In the genomic region with DNA sequence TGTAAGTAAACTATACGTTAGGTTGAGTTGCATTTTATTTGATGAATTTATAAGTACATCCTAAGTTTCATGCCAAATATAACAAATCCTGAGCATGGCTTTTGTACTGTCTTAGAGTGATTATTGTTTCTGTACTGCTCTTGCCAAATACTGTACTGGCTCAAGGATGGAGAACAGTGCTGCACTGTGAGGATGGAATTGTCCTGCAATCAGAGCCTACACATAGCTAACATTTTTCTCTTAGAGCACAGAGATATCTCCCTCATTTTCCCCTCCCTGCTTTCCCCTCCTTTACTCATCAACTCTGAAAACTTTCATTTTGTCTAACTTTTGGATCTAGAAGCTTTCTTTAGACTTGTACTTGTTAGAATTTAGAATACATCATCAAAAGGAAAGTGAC, we compare ENCODE assay signal across 27 cellular contexts. TPM values are rescaled to one million over a fixed set of nuclear protein-coding genes. Genes with fewer than 3 reads are reported as not detected.
A peak's percentile ranks its signal among the peaks of the same experiment; 100 is the strongest.
DNase-seq lines count a peak whose midpoint lies in the region; ATAC-seq and TF ChIP-seq lines count a peak whose summit lies in the region.
"Had no signal": no experiment of that assay in that cellular context is flagged by ENCODE, and none has a peak within 500 bp of the region (broad histone marks: within the 10 kb centered on the region; RNA-seq: fewer than 3 reads in every experiment).

No MANE protein-coding gene starts in this region.

- no peak for TF ChIP-seq CTCF in fibroblast of pulmonary artery (IDR thresholded peaks at IDR 0.05; ENCODE audit: low read length, missing control alignments)
- no peak for TF ChIP-seq CTCF in nephron (IDR thresholded peaks at IDR 0.05; ENCODE audit: unreplicated experiment in 3 of 3)
- no peak for TF ChIP-seq CTCF in upper lobe of right lung (IDR thresholded peaks at IDR 0.05)
- no peak for TF ChIP-seq CTCF in stomach (IDR thresholded peaks at IDR 0.05)

- no peak for TF ChIP-seq EP300 in stomach (IDR thresholded peaks at IDR 0.05)

- H3K4me3 Mint-ChIP-seq in activated T-helper 17 cell treated with anti-CD3 and anti-CD28 coated beads, Interleukin-2, amount 50 U/mL, for 72 hours = no peak overlapping the region
- H3K4me3 Mint-ChIP-seq in nephron = no peak overlapping the region
- H3K4me3 Mint-ChIP-seq: activated CD4-positive, alpha-beta T cell treated with anti-CD3 and anti-CD28 coated beads, Interleukin-2, amount 10 ng/mL, durations not matched to agents 7 days and 5 days; activated naive CD8-positive, alpha-beta T cell treated with anti-CD3 and anti-CD28 coated beads for 36 hours; CD4-positive, CD25-positive, alpha-beta regulatory T cell; GM23338; stimulated activated memory B cell treated with anti-CD40 and anti-IgM and Interleukin-4, amounts not matched to agents 10 μg/mL and 1 μg/mL and 100 μg/mL, for 72 hours had no signal

- H3K4me1 ChIP-seq in upper lobe of right lung (no peaks in the 10 kb centered on the region), stomach (no peaks in the 10 kb centered on the region)

- H3K36me3 Mint-ChIP-seq in activated T-helper 17 cell treated with anti-CD3 and anti-CD28 coated beads, Interleukin-2, amount 50 U/mL, for 72 hours (ENCODE audit: low read depth) = peaks cover 29% of the 10 kb centered on the region
- H3K36me3 Mint-ChIP-seq in nephron (ENCODE audit: low read depth) = peaks cover 22% of the 10 kb centered on the region

- H3K36me3 ChIP-seq in upper lobe of right lung (no peaks in the 10 kb centered on the region), stomach (peaks cover 0 to 39% (median 28%) of the 10 kb centered on the region in 4 donors)
- H3K36me3 ChIP-seq: MG63 had no signal

- H3K9me3 ChIP-seq in upper lobe of right lung = no peaks in the 10 kb centered on the region
- no peaks in the 10 kb centered on the region for H3K9me3 ChIP-seq in stomach
- H3K9me3 ChIP-seq: MG63 had no signal

- H3K27me3 ChIP-seq in upper lobe of right lung = no peaks in the 10 kb centered on the region
- H3K27me3 ChIP-seq in stomach = no peaks in the 10 kb centered on the region
- H3K27me3 ChIP-seq: MG63 had no signal

- no peak overlapping the region for H3K27ac Mint-ChIP-seq in activated T-helper 17 cell treated with anti-CD3 and anti-CD28 coated beads, Interleukin-2, amount 50 U/mL, for 72 hours
- H3K27ac Mint-ChIP-seq in nephron = peak overlapping the region in 2 of 3 experiments; percentile 15 to 24
- H3K27ac Mint-ChIP-seq: activated CD4-positive, alpha-beta T cell treated with anti-CD3 and anti-CD28 coated beads, Interleukin-2, amount 10 ng/mL, durations not matched to agents 7 days and 5 days; activated naive CD8-positive, alpha-beta T cell treated with anti-CD3 and anti-CD28 coated beads for 36 hours; CD4-positive, CD25-positive, alpha-beta regulatory T cell; GM23338; stimulated activated memory B cell treated with anti-CD40 and anti-IgM and Interleukin-4, amounts not matched to agents 10 μg/mL and 1 μg/mL and 100 μg/mL, for 72 hours had no signal

- peak; percentile 7 for DNase-seq in COLO829 (ENCODE audit: low spot score)
- peak; percentile 75 for DNase-seq in fibroblast of pulmonary artery (ENCODE audit: low read depth)
- no peak for DNase-seq in GOT3 (lab: John Stamatoyannopoulos, UW)
- no peak for DNase-seq in upper lobe of right lung
- no peak for DNase-seq in stomach
- DNase-seq: activated CD4-positive, alpha-beta T cell treated with anti-CD3 and anti-CD28 coated beads, Interleukin-2, amount 10 ng/mL, durations not matched to agents 7 days and 5 days; activated effector memory CD4-positive, alpha-beta T cell treated with Interleukin-2 at 50 U/mL for 16 hours; activated naive CD8-positive, alpha-beta T cell treated with anti-CD3 and anti-CD28 coated beads for 36 hours; AML-193; CD4-positive, CD25-positive, alpha-beta regulatory T cell; cerebellar nuclear complex; KG1; left ventricle myocardium superior; MG63; NCI-H1105 treated with DMSO at 0.1 percent for 48 hours; NCI-H1930; NCI-H2171 treated with DMSO at 0.1 percent for 48 hours; NCI-H510A; stimulated activated CD4-positive, alpha-beta T cell treated with anti-CD3 and anti-CD28 coated beads, Interleukin-15, amount 100 ng/mL, for 24 hours; T1000 had no signal

- no peaks in the 10 kb centered on the region for H3K9me3 Mint-ChIP-seq in activated T-helper 17 cell treated with anti-CD3 and anti-CD28 coated beads, Interleukin-2, amount 50 U/mL, for 72 hours
- H3K9me3 Mint-ChIP-seq in nephron = no peaks in the 10 kb centered on the region
- H3K9me3 Mint-ChIP-seq: activated CD4-positive, alpha-beta T cell treated with anti-CD3 and anti-CD28 coated beads, Interleukin-2, amount 10 ng/mL, durations not matched to agents 7 days and 5 days; activated naive CD8-positive, alpha-beta T cell treated with anti-CD3 and anti-CD28 coated beads for 36 hours; GM23338; stimulated activated memory B cell treated with anti-CD40 and anti-IgM and Interleukin-4, amounts not matched to agents 10 μg/mL and 1 μg/mL and 100 μg/mL, for 72 hours had no signal

- H3K27me3 Mint-ChIP-seq in activated T-helper 17 cell treated with anti-CD3 and anti-CD28 coated beads, Interleukin-2, amount 50 U/mL, for 72 hours = no peaks in the 10 kb centered on the region
- no peaks in the 10 kb centered on the region for H3K27me3 Mint-ChIP-seq in nephron (ENCODE audit: low read depth)
- H3K27me3 Mint-ChIP-seq: activated CD4-positive, alpha-beta T cell treated with anti-CD3 and anti-CD28 coated beads, Interleukin-2, amount 10 ng/mL, durations not matched to agents 7 days and 5 days; activated naive CD8-positive, alpha-beta T cell treated with anti-CD3 and anti-CD28 coated beads for 36 hours; CD4-positive, CD25-positive, alpha-beta regulatory T cell; stimulated activated memory B cell treated with anti-CD40 and anti-IgM and Interleukin-4, amounts not matched to agents 10 μg/mL and 1 μg/mL and 100 μg/mL, for 72 hours had no signal

- intact Hi-C loops in upper lobe of right lung (cut with DNase I) = no loop called here
- intact Hi-C loops in stomach (cut with DNase I; ENCODE audit: low total_unique reads) = no loop called here

- peak; percentile 39 for ATAC-seq in activated T-helper 17 cell treated with anti-CD3 and anti-CD28 coated beads, Interleukin-2, amount 50 U/mL, for 72 hours (replicated peaks)
- ATAC-seq in upper lobe of right lung (no peak), HG02840 (IDR thresholded peaks at IDR 0.05; ENCODE audit: low FRiP score, unreplicated experiment) (no peak)
- ATAC-seq: esophagus mucosa; GM23338; left ventricle myocardium superior; stimulated activated memory B cell treated with anti-CD40 and anti-IgM and Interleukin-4, amounts not matched to agents 10 μg/mL and 1 μg/mL and 100 μg/mL, for 72 hours had no signal

- WGBS in stomach, 5 donors = 59 to 79% (median 76%) methylated on average over 1 of the region's 1 CpG

- no peaks in the 10 kb centered on the region for H3K4me1 Mint-ChIP-seq in activated T-helper 17 cell treated with anti-CD3 and anti-CD28 coated beads, Interleukin-2, amount 50 U/mL, for 72 hours
- no peaks in the 10 kb centered on the region for H3K4me1 Mint-ChIP-seq in nephron
- H3K4me1 Mint-ChIP-seq: GM23338; stimulated activated memory B cell treated with anti-CD40 and anti-IgM and Interleukin-4, amounts not matched to agents 10 μg/mL and 1 μg/mL and 100 μg/mL, for 72 hours had no signal

- H3K4me3 ChIP-seq in fibroblast of pulmonary artery (replicated peaks; ENCODE audit: low read depth, low read length) = no peak overlapping the region
- no peak overlapping the region for H3K4me3 ChIP-seq in upper lobe of right lung
- no peak overlapping the region for H3K4me3 ChIP-seq in stomach
- H3K4me3 ChIP-seq: GM23338, MG63 had no signal

- no peak for TF ChIP-seq POLR2A in stomach (IDR thresholded peaks at IDR 0.05)

- H3K27ac ChIP-seq in upper lobe of right lung (no peak overlapping the region), stomach (no peak overlapping the region)
- H3K27ac ChIP-seq: HL-60 had no signal

RNA-seq across cellular contexts. Expression of a gene that starts 28.3 kb away (rescaled TPM):
- 1 to 10 TPM; 1.1 to 2.5 TPM for total RNA-seq in activated T-helper 17 cell treated with anti-CD3 and anti-CD28 coated beads, Interleukin-2, amount 50 U/mL, for 72 hours
- total RNA-seq in upper lobe of right lung (2.4 TPM), stomach (10 to 100 TPM in 2 of 5 donors, 1 to 10 TPM in 1, not detected in 2; 7.7 to 22.8 (median 13.4) TPM)
- 1 to 10 TPM in 2 of 3 donors, under 1 TPM in 1; 0.68 to 2.9 (median 2.3) TPM for polyA plus RNA-seq in stomach

Comparison
In these comparisons a context has a peak if more than half of its experiments do, and no peak if none do; other contexts are left out.
1. DNase-seq: peak in COLO829 (single experiment) and fibroblast of pulmonary artery (single experiment); none in GOT3 (single experiment), upper lobe of right lung (single experiment) and stomach (single experiment).